22 cellular contexts compared by ENCODE assay signal in the genomic region with DNA sequence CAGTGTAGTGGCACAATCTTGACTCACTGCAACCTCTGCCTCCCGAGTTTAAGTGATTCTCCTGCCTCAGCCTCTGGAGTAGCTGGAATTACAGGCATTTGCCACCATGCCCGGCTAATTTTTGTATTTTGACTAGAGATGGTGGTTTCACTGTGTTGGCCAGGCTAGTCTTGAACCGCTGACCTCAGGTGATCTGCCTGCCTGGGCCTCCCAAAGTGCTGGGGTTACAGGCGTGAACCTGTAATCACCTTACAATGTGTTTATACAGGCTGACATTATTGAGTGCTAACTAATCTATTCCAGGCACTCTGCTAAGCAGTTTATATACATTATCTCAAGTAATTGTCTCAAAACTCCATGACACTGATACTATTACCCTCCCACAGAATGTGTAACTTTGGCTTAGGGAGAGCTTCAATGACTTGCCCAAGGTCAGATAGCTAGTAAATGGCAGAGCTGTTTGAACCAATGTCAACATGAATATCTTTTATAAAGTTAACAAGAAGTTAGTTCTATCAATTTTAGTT. TPM values are rescaled to one million over a fixed set of nuclear protein-coding genes. Genes with fewer than 3 reads are reported as not detected.
A peak's percentile ranks its signal among the peaks of the same experiment; 100 is the strongest.
DNase-seq lines count a peak whose midpoint lies in the region; ATAC-seq, FAIRE-seq and TF ChIP-seq lines count a peak whose summit lies in the region.
"Had no signal": no experiment of that assay in that cellular context is flagged by ENCODE, and none has a peak within 500 bp of the region (broad histone marks: within the 10 kb centered on the region; RNA-seq: fewer than 3 reads in every experiment).

No MANE protein-coding gene starts in this region.

- peak; percentile 23 for DNase-seq in activated CD8-positive, alpha-beta memory T cell treated with anti-CD3 and anti-CD28 coated beads, Interleukin-2, amount 50 U/mL, for 48 hours
- no peak for DNase-seq in activated CD8-positive, alpha-beta memory T cell treated with anti-CD3 and anti-CD28 coated beads, Interleukin-2, amount 10 ng/mL, durations not matched to agents 7 days and 5 days
- no peak for DNase-seq in K562 (ENCODE audit: extremely low read depth in 1 of 4, low spot score in 3 of 4)
- DNase-seq in mesendoderm, result peak; percentile 51
- DNase-seq in GM10248 (ENCODE audit: extremely low spot score), result no peak
- no peak for DNase-seq in GM23248
- DNase-seq: 8988T; Calu3; CD4-positive, alpha-beta memory T cell; DMS79 treated with DMSO at 0.1 percent for 48 hours; GF-D8; HCEC 1CT; HFFc6 had no signal

- intact Hi-C loops in K562 (cut with micrococcal nuclease), result no loop called here

- no peaks in the 10 kb centered on the region for H3F3A ChIP-seq in GM23248 (ENCODE audit: insufficient read depth)

- no peak overlapping the region for H2BK15ac ChIP-seq in mesendoderm (replicated peaks; ENCODE audit: low read depth)

- WGBS in K562 (ENCODE audit: insufficient coverage, low coverage, missing lambda C conversion rate), result 26% methylated on average over 4 of the region's 4 CpGs
- no CpG with 5 or more reads among the region's 4 CpGs for WGBS in mesendoderm (ENCODE audit: extremely low coverage, insufficient coverage, low lambda C conversion rate)
- WGBS in GM23248 (ENCODE audit: low coverage in 1 of 2, low lambda C conversion rate in 2 of 2, missing lambda C conversion rate in 2 of 2), 2 experiments, result 70 to 71% methylated on average over 4 of the region's 4 CpGs

- H3K4me3 Mint-ChIP-seq in activated CD8-positive, alpha-beta memory T cell treated with anti-CD3 and anti-CD28 coated beads, Interleukin-2, amount 10 ng/mL, durations not matched to agents 7 days and 5 days, result no peak overlapping the region
- H3K4me3 Mint-ChIP-seq: CD14-positive monocyte; CD4-positive, alpha-beta memory T cell; GM23338; HFFc6; IgD-negative memory B cell had no signal

- H2BK120ac ChIP-seq in mesendoderm (ENCODE audit: low read depth, low read length), result no peak overlapping the region

- H3K4me1 Mint-ChIP-seq in activated CD8-positive, alpha-beta memory T cell treated with anti-CD3 and anti-CD28 coated beads, Interleukin-2, amount 10 ng/mL, durations not matched to agents 7 days and 5 days, result peaks cover 25% of the 10 kb centered on the region
- H3K4me1 Mint-ChIP-seq: GM23338 had no signal

- H3K27me3 ChIP-seq in K562 (ENCODE audit: control insufficient read depth in 2 of 2, insufficient read depth in 2 of 2, low read length in 2 of 2) (no peaks in the 10 kb centered on the region), mesendoderm (ENCODE audit: insufficient read depth, low read length, poor library complexity) (no peaks in the 10 kb centered on the region), GM23248 (replicated peaks; ENCODE audit: insufficient read depth) (no peaks in the 10 kb centered on the region)
- H3K27me3 ChIP-seq: BLaER1 had no signal

- no peak overlapping the region for H4K8ac ChIP-seq in mesendoderm (ENCODE audit: low read depth, low read length)

- H3K79me2 ChIP-seq in K562 (ENCODE audit: control insufficient read depth, insufficient read depth, low read length) (no peaks in the 10 kb centered on the region), mesendoderm (ENCODE audit: control insufficient read depth, insufficient read depth, low read length) (no peaks in the 10 kb centered on the region), GM23248 (ENCODE audit: insufficient read depth) (no peaks in the 10 kb centered on the region)

- H3K27me3 Mint-ChIP-seq in activated CD8-positive, alpha-beta memory T cell treated with anti-CD3 and anti-CD28 coated beads, Interleukin-2, amount 10 ng/mL, durations not matched to agents 7 days and 5 days, result no peaks in the 10 kb centered on the region
- H3K27me3 Mint-ChIP-seq: CD4-positive, alpha-beta memory T cell; IgD-negative memory B cell had no signal

- H3K79me1 ChIP-seq in mesendoderm (ENCODE audit: low read length), result no peaks in the 10 kb centered on the region

- H3K36me3 Mint-ChIP-seq in activated CD8-positive, alpha-beta memory T cell treated with anti-CD3 and anti-CD28 coated beads, Interleukin-2, amount 10 ng/mL, durations not matched to agents 7 days and 5 days, result no peaks in the 10 kb centered on the region
- H3K36me3 Mint-ChIP-seq: CD14-positive monocyte; CD4-positive, alpha-beta memory T cell; IgD-negative memory B cell had no signal

- no peaks in the 10 kb centered on the region for H3K9me1 ChIP-seq in K562 (ENCODE audit: control insufficient read depth, insufficient read depth, low read length)

- no peaks in the 10 kb centered on the region for H3K4me1 ChIP-seq in HEK293 (ENCODE audit: control insufficient read depth, insufficient read depth, low read length)
- peaks cover 0 to 4% of the 10 kb centered on the region in 2 experiments; a peak in 4 of 5 replicates for H3K4me1 ChIP-seq in K562 (replicated peaks in 1 of 2; ENCODE audit: control insufficient read depth in 2 of 2, insufficient read depth in 2 of 2, low read length in 2 of 2)
- no peaks in the 10 kb centered on the region for H3K4me1 ChIP-seq in mesendoderm (ENCODE audit: control insufficient read depth, low read depth, low read length)
- H3K4me1 ChIP-seq in GM23248 (ENCODE audit: insufficient read depth), result peaks cover 7% of the 10 kb centered on the region; the same call in 1 of the 2 replicates
- H3K4me1 ChIP-seq: BLaER1 had no signal

- BruUV-seq in K562 (replicated peaks; lab: Mats Ljungman, UMichigan), result no TSS peak

- TF ChIP-seq CTCF in HEK293 (tag by site-specific recombination; IDR thresholded peaks at IDR 0.05) (no peak), K562 (IDR thresholded peaks at IDR 0.05 in 2 of 3, conservative IDR thresholded peaks at IDR 0.05 in 1 of 3; ENCODE audit: insufficient read depth in 2 of 3, low read depth in 1 of 3, low read length in 3 of 3) (no peak), GM10248 (IDR thresholded peaks at IDR 0.05; ENCODE audit: control extremely low read depth, extremely low read depth, low read depth, missing control alignments) (no peak)

- no peak overlapping the region for H3K56ac ChIP-seq in mesendoderm (ENCODE audit: low read length)

- POLR2A ChIA-PET in HEK293 (lab: Yijun Ruan, JAX) (no interaction called here), K562 (lab: Yijun Ruan, JAX) (interaction anchor here (0.9 to 1.5 kb wide), 2 partner anchors 14 to 23 kb away, joined by 3 to 5 read pairs; no protein-coding TSS in a partner anchor), GM10248 (lab: Yijun Ruan, JAX) (no interaction called here)

- H2BK5ac ChIP-seq in mesendoderm (ENCODE audit: low read length), result no peak overlapping the region

- in situ Hi-C loops in K562 (cut with MboI) (no loop called here), GM23248 (cut with MboI) (no loop called here)

- H3K18ac ChIP-seq in mesendoderm (ENCODE audit: low read length), result no peak overlapping the region

- H3K4me2 ChIP-seq in K562 (ENCODE audit: insufficient read depth, low read length) (no peak overlapping the region), mesendoderm (ENCODE audit: low read length) (no peak overlapping the region), GM23248 (ENCODE audit: unreplicated experiment) (no peak overlapping the region)
- H3K4me2 ChIP-seq: BLaER1, GM23338 had no signal

- no peak overlapping the region for H3K4ac ChIP-seq in mesendoderm (ENCODE audit: low read depth, low read length)

- H2AFZ ChIP-seq in K562 (ENCODE audit: low read depth, low read length) (no peak overlapping the region), GM23248 (no peak overlapping the region)
- H2AFZ ChIP-seq: GM23338 had no signal

- H3K4me3 ChIP-seq in HEK293 (ENCODE audit: low read depth, low read length), result no peak overlapping the region
- H3K4me3 ChIP-seq in K562, result no peak overlapping the region
- H3K4me3 ChIP-seq in mesendoderm (ENCODE audit: low read length), result no peak overlapping the region
- no peak overlapping the region for H3K4me3 ChIP-seq in GM23248
- H3K4me3 ChIP-seq: BLaER1, GM12878, GM23338 had no signal

- H3K9me2 ChIP-seq in GM23248 (ENCODE audit: insufficient read depth), result no peaks in the 10 kb centered on the region

- no peaks in the 10 kb centered on the region for H4K20me1 ChIP-seq in K562 (replicated peaks; ENCODE audit: control insufficient read depth, insufficient read depth, low read length)
- H4K20me1 ChIP-seq in GM23248 (ENCODE audit: insufficient read depth), result no peaks in the 10 kb centered on the region
- H4K20me1 ChIP-seq: BLaER1 had no signal

- H3K9me3 ChIP-seq in HEK293 (ENCODE audit: control insufficient read depth, insufficient read depth, low read depth, low read length), result no peaks in the 10 kb centered on the region
- H3K9me3 ChIP-seq in K562 (replicated peaks; ENCODE audit: control insufficient read depth, insufficient read depth, low read depth, low read length), result no peaks in the 10 kb centered on the region
- no peaks in the 10 kb centered on the region for H3K9me3 ChIP-seq in GM23248 (ENCODE audit: low read depth)

- ATAC-seq in activated CD8-positive, alpha-beta memory T cell treated with anti-CD3 and anti-CD28 coated beads, Interleukin-2, amount 10 ng/mL, durations not matched to agents 7 days and 5 days, result no peak
- no peak for ATAC-seq in K562
- ATAC-seq in HG03565 (IDR thresholded peaks at IDR 0.05; ENCODE audit: unreplicated experiment), result no peak
- ATAC-seq: GM23338 had no signal

- no peak overlapping the region for H3K27ac ChIP-seq in HEK293 (ENCODE audit: extremely low read depth, low read depth, low read length)
- no peak overlapping the region for H3K27ac ChIP-seq in K562 (ENCODE audit: extremely low read depth, low read depth, low read length)
- no peak overlapping the region for H3K27ac ChIP-seq in mesendoderm (ENCODE audit: low read depth, low read length)
- H3K27ac ChIP-seq in GM23248, result no peak overlapping the region
- H3K27ac ChIP-seq: BLaER1 had no signal

- H3K9me3 Mint-ChIP-seq in activated CD8-positive, alpha-beta memory T cell treated with anti-CD3 and anti-CD28 coated beads, Interleukin-2, amount 10 ng/mL, durations not matched to agents 7 days and 5 days (ENCODE audit: low read depth), result no peaks in the 10 kb centered on the region
- H3K9me3 Mint-ChIP-seq: CD14-positive monocyte; CD4-positive, alpha-beta memory T cell; HFFc6; IgD-negative memory B cell had no signal

- TF ChIP-seq POLR2A in K562 (conservative IDR thresholded peaks at IDR 0.05), result no peak

- no peak overlapping the region for H3K9ac ChIP-seq in K562 (ENCODE audit: insufficient read depth in 1 of 2, low read depth in 2 of 2, low read length in 2 of 2)
- no peak overlapping the region for H3K9ac ChIP-seq in mesendoderm (ENCODE audit: low read length)
- H3K9ac ChIP-seq in GM23248, result no peak overlapping the region
- H3K9ac ChIP-seq: BLaER1 had no signal

- no peak overlapping the region for H3K23ac ChIP-seq in mesendoderm (ENCODE audit: low read length)

- H3K36me3 ChIP-seq in HEK293 (ENCODE audit: control insufficient read depth in 2 of 2, insufficient read depth in 1 of 2, low read length in 2 of 2) (no peaks in the 10 kb centered on the region; a peak in 1 of 3 replicates), K562 (ENCODE audit: control insufficient read depth, insufficient read depth, low read length) (no peaks in the 10 kb centered on the region), mesendoderm (ENCODE audit: control insufficient read depth, insufficient read depth, low read length) (no peaks in the 10 kb centered on the region), GM23248 (ENCODE audit: low read depth) (no peaks in the 10 kb centered on the region)
- H3K36me3 ChIP-seq: BLaER1 had no signal

- H2AK5ac ChIP-seq in mesendoderm (ENCODE audit: low read length), result no peak overlapping the region

- CTCF ChIA-PET in activated CD8-positive, alpha-beta memory T cell treated with anti-CD3 and anti-CD28 coated beads, Interleukin-2, amount 10 ng/mL, durations not matched to agents 7 days and 5 days (lab: Charles Lee), result interaction anchor here (1.2 to 1.5 kb wide), 3 partner anchors 60 to 292 kb away, joined by 3 to 5 read pairs (median 3); no protein-coding TSS in a partner anchor
- CTCF ChIA-PET in HEK293 (lab: Yijun Ruan, JAX), result interaction anchor here (0.7 kb wide), 1 partner anchor 654 kb away, joined by 4 read pairs; no protein-coding TSS in a partner anchor
- CTCF ChIA-PET in K562 (lab: Yijun Ruan, JAX; ENCODE audit: low intra/inter-chr PET ratio), result no interaction called here
- CTCF ChIA-PET in GM10248 (lab: Yijun Ruan, JAX), result no interaction called here

- H4K5ac ChIP-seq in mesendoderm (ENCODE audit: low read length), result no peak overlapping the region

- TF ChIP-seq RAD21 in K562 (CRISPR knock-in tag; conservative IDR thresholded peaks at IDR 0.05 in 1 of 2, IDR thresholded peaks at IDR 0.05 in 1 of 2), result no peak

- TF ChIP-seq EP300 in K562 (IDR thresholded peaks at IDR 0.05; ENCODE audit: low read length), result no peak

- peak; percentile 26 for FAIRE-seq in K562 (lab: Jason Lieb, UNC)
- FAIRE-seq: GM12878, H54, HTR-8/SVneo had no signal

- H3K27ac Mint-ChIP-seq in activated CD8-positive, alpha-beta memory T cell treated with anti-CD3 and anti-CD28 coated beads, Interleukin-2, amount 10 ng/mL, durations not matched to agents 7 days and 5 days, result no peak overlapping the region
- H3K27ac Mint-ChIP-seq: CD14-positive monocyte, GM23338, HFFc6, IgD-negative memory B cell had no signal

RNA-seq across cellular contexts. Expression of gene KIFBP, which starts 36.8 kb away (rescaled TPM):
- 10 to 100 TPM; 16.0 to 23.1 TPM for total RNA-seq in activated CD8-positive, alpha-beta memory T cell treated with anti-CD3 and anti-CD28 coated beads, Interleukin-2, amount 10 ng/mL, durations not matched to agents 7 days and 5 days
- total RNA-seq in K562 (2011; cell fraction: chromatin; rRNA removed; ENCODE audit: low replicate concordance), result 11.1 and 16.5 TPM in 2 replicates
- total RNA-seq in K562 (2011; cell fraction: nucleolus; rRNA removed), result 7.5 and 8.2 TPM in 2 replicates
- total RNA-seq in K562 (2011; cell fraction: nucleoplasm; rRNA removed), result 8.2 and 12.1 TPM in 2 replicates
- total RNA-seq in K562 (2014; rRNA removed) (13.8 and 17.3 TPM in 2 replicates), K562 (2014; rRNA removed; fragmentation: Illumina TruSeq; extraction: Trizol) (18.8 and 20.1 TPM in 2 replicates), K562 (2015; rRNA removed; fragmentation: Illumina TruSeq; extraction: Trizol) (18.7 and 19.7 TPM in 2 replicates), K562 (2021) (13.8 and 14.8 TPM in 2 replicates)
- polyA plus RNA-seq in K562 (2011; rRNA removed) (17.0 and 22.1 TPM in 2 replicates), K562 (2014; fragmentation: Illumina TruSeq; extraction: Trizol) (19.9 and 23.2 TPM in 2 replicates), K562 (2014; fragmentation: Nextera tagmentation; extraction: Ambion mirVana) (1 to 10 TPM; 5.6 to 8.8 TPM), K562 (2014; rRNA removed) (13.9 TPM in 2 replicates), GM23248 (2016; fragmentation: Nextera tagmentation; extraction: Ambion mirVana) (53.9 and 54.0 TPM in 2 replicates)
- 6.9 and 8.8 TPM in 2 replicates for polyA plus RNA-seq in K562 (2011; cell fraction: cytosol; rRNA removed)
- polyA plus RNA-seq in K562 (2011; cell fraction: nucleus; rRNA removed), result 9.5 and 9.7 TPM in 2 replicates
- polyA plus RNA-seq in K562 (2012), result 13.0 and 14.2 TPM in 2 replicates
- 18.2 TPM in 2 replicates for polyA minus RNA-seq in K562 (2011; rRNA and poly(A)+ RNA removed)
- polyA minus RNA-seq in K562 (2011; cell fraction: cytosol; rRNA and poly(A)+ RNA removed), result 10.7 and 11.3 TPM in 2 replicates
- polyA minus RNA-seq in K562 (2011; cell fraction: nucleus; rRNA and poly(A)+ RNA removed), result 6.1 and 8.1 TPM in 2 replicates
- polyA plus RNA-seq in mesendoderm (2013, experiment 1 of 2), result 32.5 TPM
- 33.2 TPM for polyA plus RNA-seq in mesendoderm (2013, experiment 2 of 2)
- total RNA-seq in GM23248 (2014; rRNA removed; shearing (Covaris generic)), result 56.5 and 58.3 TPM in 2 replicates

Comparison
In these comparisons a context has a peak if more than half of its experiments do, and no peak if none do; other contexts are left out.
1. DNase-seq: peak in activated CD8-positive, alpha-beta memory T cell treated with anti-CD3 and anti-CD28 coated beads, Interleukin-2, amount 50 U/mL, for 48 hours (single experiment) and mesendoderm (single experiment); none in activated CD8-positive, alpha-beta memory T cell treated with anti-CD3 and anti-CD28 coated beads, Interleukin-2, amount 10 ng/mL, durations not matched to agents 7 days and 5 days (single experiment), K562 (0 of 4), GM10248 (single experiment) and GM23248 (single experiment).
2. CTCF ChIA-PET loops: an anchor here in activated CD8-positive, alpha-beta memory T cell treated with anti-CD3 and anti-CD28 coated beads, Interleukin-2, amount 10 ng/mL, durations not matched to agents 7 days and 5 days (1.2 to 1.5 kb wide) and HEK293 (0.7 kb wide); none called in K562 and GM10248.